In genomic region chr12:77510985-77511384, GRCh38 we compare ENCODE assay signal across 23 cellular contexts.
"Had no signal": no experiment of that assay in that cellular context is flagged by ENCODE, and none has a peak within 500 bp of the region (broad histone marks: within the 10 kb centered on the region; RNA-seq: fewer than 3 reads in every experiment).

No MANE protein-coding gene starts in this region.

- FAIRE-seq: bronchial epithelial cell, small intestine had no signal

- ATAC-seq: activated T-cell treated with anti-CD3 and anti-CD28 coated beads, Interleukin-2, amount 50 U/mL, for 72 hours; gastroesophageal sphincter; left cardiac atrium; sciatic nerve; stimulated activated effector memory CD8-positive, alpha-beta T cell treated with anti-CD3 and anti-CD28 coated beads, Interleukin-12 subunit alpha, Interleukin-12 subunit beta, amount 100 ng/mL, for 72 hours; stimulated activated naive CD8-positive, alpha-beta T cell treated with anti-CD3 and anti-CD28 coated beads, Interleukin-15, amount 100 ng/mL, for 72 hours had no signal

- DNase-seq: activated CD4-positive, alpha-beta memory T cell treated with anti-CD3 and anti-CD28 coated beads for 36 hours; activated CD4-positive, alpha-beta T cell treated with anti-CD3 and anti-CD28 coated beads for 48 hours; activated effector memory CD4-positive, alpha-beta T cell treated with Interleukin-2 at 50 U/mL for 16 hours; activated naive CD4-positive, alpha-beta T cell treated with anti-CD3 and anti-CD28 coated beads for 36 hours; activated naive CD8-positive, alpha-beta T cell treated with anti-CD3 and anti-CD28 coated beads, Interleukin-2, amount 10 ng/mL, durations not matched to agents 7 days and 5 days; activated T-cell treated with anti-CD3 and anti-CD28 coated beads, Interleukin-2, amount 50 U/mL, for 72 hours; amniotic stem cell; cerebellar nuclear complex; endodermal cell; head of caudate nucleus; islet precursor cell; left cardiac atrium; naive B cell; occipital lobe; posterior cingulate gyrus; small intestine; stimulated activated CD4-positive, alpha-beta T cell treated with anti-CD3 and anti-CD28 coated beads, Interleukin-2, amount 100 ng/mL, for 24 hours; stimulated activated naive CD8-positive, alpha-beta T cell treated with anti-CD3 and anti-CD28 coated beads, Interleukin-15, amount 100 ng/mL, for 72 hours; tibial artery had no signal
